8 cellular contexts compared by ENCODE assay signal in genomic region chr11:68373810-68374501, GRCh38.
A peak's percentile ranks its signal among the peaks of the same experiment; 100 is the strongest.
DNase-seq lines count a peak whose midpoint lies in the region; ATAC-seq, FAIRE-seq and TF ChIP-seq lines count a peak whose summit lies in the region.

No MANE protein-coding gene starts in this region.

- DNase-seq in H9 (no peak), astrocyte (ENCODE audit: low read depth) (no peak), iris pigment epithelial cell (ENCODE audit: low read depth) (peak; percentile 34), small intestine (peak; percentile 50), SW 1271 (lab: John Stamatoyannopoulos, UW) (no peak)

- H3K9me3 Mint-ChIP-seq in H9: 0 out of 5 replicates have a peak, but pooled peaks cover 0 to 6% of the 10 kb centered on the region in 2 experiments
- no peaks in the 10 kb centered on the region for H3K9me3 Mint-ChIP-seq in astrocyte (ENCODE audit: unreplicated experiment)

- no peak overlapping the region for H2BK20ac ChIP-seq in H9 (ENCODE audit: low read depth, low read length, poor library complexity, severe bottlenecking)

- no peak overlapping the region for H3K14ac ChIP-seq in H9 (ENCODE audit: insufficient read depth, low read length)

- H3K79me2 ChIP-seq in H9 (ENCODE audit: insufficient read depth, low read length) (no peaks in the 10 kb centered on the region), astrocyte (ENCODE audit: insufficient read depth, low read length) (no peaks in the 10 kb centered on the region)

- no peak overlapping the region for H3K23ac ChIP-seq in H9 (ENCODE audit: insufficient read length, low read depth, low read length)

- H3K4me3 Mint-ChIP-seq in H9 (no peak overlapping the region), astrocyte (ENCODE audit: unreplicated experiment) (no peak overlapping the region)

- H4K20me1 ChIP-seq in H9 (ENCODE audit: control insufficient read depth, insufficient read depth, insufficient read length) (no peaks in the 10 kb centered on the region), astrocyte (ENCODE audit: insufficient read depth, low read length) (peaks cover 12% of the 10 kb centered on the region)

- no peaks in the 10 kb centered on the region for H3K23me2 ChIP-seq in H9 (ENCODE audit: insufficient read length, low read depth, low read length, poor library complexity, severe bottlenecking)

- no peak overlapping the region for H2AFZ ChIP-seq in H9 (ENCODE audit: low read length)
- peak overlapping the region; percentile 62 for H2AFZ ChIP-seq in astrocyte (ENCODE audit: low read depth, low read length)

- H4K91ac ChIP-seq in H9 (ENCODE audit: insufficient read length, low read depth, low read length): no peak overlapping the region

- H3K27ac Mint-ChIP-seq in H9: peak overlapping the region; percentile 40 to 87 (median 64); a peak in 6 of 7 replicates
- peak overlapping the region; percentile 79 for H3K27ac Mint-ChIP-seq in astrocyte (ENCODE audit: unreplicated experiment)

- H3K4me1 Mint-ChIP-seq in H9: peaks cover 0 to 6% of the 10 kb centered on the region in 2 experiments; a peak in 1 of 4 replicates
- H3K4me1 Mint-ChIP-seq in astrocyte (ENCODE audit: low read depth, unreplicated experiment): peaks cover 21% of the 10 kb centered on the region

- H3K4ac ChIP-seq in H9 (ENCODE audit: low read depth, low read length): no peak overlapping the region

- ATAC-seq in HG02588 (IDR thresholded peaks at IDR 0.05; ENCODE audit: unreplicated experiment): no peak
- no peak for ATAC-seq in HG03565 (IDR thresholded peaks at IDR 0.05; ENCODE audit: unreplicated experiment)
- no peak for ATAC-seq in HG02571 (IDR thresholded peaks at IDR 0.05; ENCODE audit: unreplicated experiment)

- no peak overlapping the region for H3K9ac ChIP-seq in H9 (ENCODE audit: extremely low read depth, insufficient read length, low read length)
- peak overlapping the region; percentile 49 for H3K9ac ChIP-seq in astrocyte (ENCODE audit: low read length)

- TF ChIP-seq CTCF in H9 (conservative IDR thresholded peaks at IDR 0.05) (no peak), astrocyte (IDR thresholded peaks at IDR 0.05; ENCODE audit: insufficient read depth, low read depth, low read length) (no peak)

- no peak overlapping the region for H2BK120ac ChIP-seq in H9 (ENCODE audit: low read depth, low read length, poor library complexity, severe bottlenecking)

- H3T11ph ChIP-seq in H9 (ENCODE audit: low read length): no peak overlapping the region

- H3K27ac ChIP-seq in H9 (ENCODE audit: insufficient read length, low read depth, low read length) (no peak overlapping the region), astrocyte (ENCODE audit: low read depth, low read length) (no peak overlapping the region), small intestine (ENCODE audit: low read depth in 1 of 2, low read length in 1 of 2) (peak overlapping the region in 1 of 2 donors; percentile 78)

- H2BK15ac ChIP-seq in H9 (ENCODE audit: low read depth, low read length): no peak overlapping the region

- FAIRE-seq in astrocyte (lab: Jason Lieb, UNC): no peak
- no peak for FAIRE-seq in small intestine (lab: Jason Lieb, UNC)

- H3K36me3 Mint-ChIP-seq in H9 (ENCODE audit: insufficient read depth in 1 of 3, low read depth in 3 of 3) (peaks cover 13 to 19% (median 13%) of the 10 kb centered on the region in 3 experiments; a peak in 6 of 7 replicates), astrocyte (ENCODE audit: low read depth, unreplicated experiment) (peaks cover 8% of the 10 kb centered on the region)

- H2AK5ac ChIP-seq in H9 (ENCODE audit: insufficient read length, low read length): no peak overlapping the region

- H3K9me3 ChIP-seq in H9 (ENCODE audit: control insufficient read depth, low read depth, low read length) (no peaks in the 10 kb centered on the region), astrocyte (ENCODE audit: insufficient read depth, low read depth, low read length) (no peaks in the 10 kb centered on the region), small intestine (ENCODE audit: control insufficient read depth, low read depth) (no peaks in the 10 kb centered on the region)

- H3K18ac ChIP-seq in H9 (ENCODE audit: insufficient read length, low read depth, low read length): no peak overlapping the region

- no CpG with 5 or more reads among the region's 33 CpGs for WGBS in H9 (ENCODE audit: extremely low coverage, insufficient read length, low lambda C conversion rate)
- WGBS in small intestine, 3 donors: 25 to 30% (median 25%) methylated on average over 33 of the region's 33 CpGs

- no peak overlapping the region for H2BK5ac ChIP-seq in H9 (ENCODE audit: insufficient read length, low read length)

- no peaks in the 10 kb centered on the region for H3K79me1 ChIP-seq in H9 (ENCODE audit: insufficient read depth, low read depth, low read length, poor library complexity, severe bottlenecking)

- H3K36me3 ChIP-seq in astrocyte (ENCODE audit: insufficient read depth, low read length) (peaks cover 3% of the 10 kb centered on the region), small intestine (ENCODE audit: control insufficient read depth in 2 of 2, insufficient read depth in 2 of 2, low read length in 2 of 2) (peaks cover 0 to 7% of the 10 kb centered on the region in 2 donors)

- H3K27me3 ChIP-seq in H9 (ENCODE audit: insufficient read depth, low read length) (no peaks in the 10 kb centered on the region), astrocyte (ENCODE audit: insufficient read depth, low read length) (no peaks in the 10 kb centered on the region), small intestine (ENCODE audit: control insufficient read depth in 2 of 2, insufficient read depth in 2 of 2, low read length in 2 of 2) (no peaks in the 10 kb centered on the region)

- H3K27me3 Mint-ChIP-seq in H9 (ENCODE audit: low read depth) (no peaks in the 10 kb centered on the region; the same call in 1 of the 2 replicates), astrocyte (ENCODE audit: low read depth, unreplicated experiment) (peaks cover 1% of the 10 kb centered on the region)

- no peak overlapping the region for H4K5ac ChIP-seq in H9 (ENCODE audit: insufficient read length, low read depth, low read length)

- no peak overlapping the region for H3K4me2 ChIP-seq in H9 (ENCODE audit: insufficient read depth, insufficient read length, low read length)
- peak overlapping the region; percentile 70 for H3K4me2 ChIP-seq in astrocyte (ENCODE audit: low read length)

- no peak overlapping the region for H2BK12ac ChIP-seq in H9 (ENCODE audit: insufficient read length, low read depth, low read length)

- H3K4me1 ChIP-seq in H9 (ENCODE audit: insufficient read depth, low read length) (no peaks in the 10 kb centered on the region), astrocyte (ENCODE audit: insufficient read depth, low read length) (peaks cover 21% of the 10 kb centered on the region), small intestine (ENCODE audit: control insufficient read depth in 2 of 2, insufficient read depth in 1 of 2, low read depth in 1 of 2, low read length in 1 of 2) (peaks cover 3% of the 10 kb centered on the region in 2 donors)

- no peak overlapping the region for H3K56ac ChIP-seq in H9 (ENCODE audit: insufficient read length, low read depth, low read length)

- no peak overlapping the region for H3K4me3 ChIP-seq in astrocyte (ENCODE audit: insufficient read depth, low read depth, low read length)
- H3K4me3 ChIP-seq in small intestine (ENCODE audit: low read depth in 1 of 2, low read length in 2 of 2): no peak overlapping the region

- no peak overlapping the region for H4K8ac ChIP-seq in H9 (replicated peaks; ENCODE audit: insufficient read length, low read depth, low read length)

Comparison
In these comparisons a context has a peak if more than half of its experiments do, and no peak if none do; other contexts are left out.
1. DNase-seq: peak in iris pigment epithelial cell (single experiment) and small intestine (single experiment); none in H9 (single experiment), astrocyte (single experiment) and SW 1271 (0 of 2).